24 cellular contexts compared by ENCODE assay signal in genomic region chr3:100189444-100189964, GRCh38.
A peak's percentile ranks its signal among the peaks of the same experiment; 100 is the strongest.
DNase-seq lines count a peak whose midpoint lies in the region; ATAC-seq, FAIRE-seq and TF ChIP-seq lines count a peak whose summit lies in the region.
"Had no signal": no experiment of that assay in that cellular context is flagged by ENCODE, and none has a peak within 500 bp of the region (broad histone marks: within the 10 kb centered on the region; RNA-seq: fewer than 3 reads in every experiment).

No MANE protein-coding gene starts in this region.

- H3K27ac ChIP-seq in GM23338 (ENCODE audit: low read depth) (no peak overlapping the region), RWPE1 (no peak overlapping the region)
- H3K27ac ChIP-seq: GM23248 had no signal

- H3K9me3 Mint-ChIP-seq in GM23338: no peaks in the 10 kb centered on the region
- H3K9me3 Mint-ChIP-seq: CD8-positive, alpha-beta T cell had no signal

- TF ChIP-seq CTCF in GM23338 (conservative IDR thresholded peaks at IDR 0.05; ENCODE audit: low read depth in 2 of 2) (no peak), RWPE1 (conservative IDR thresholded peaks at IDR 0.05; ENCODE audit: low read depth) (no peak), foreskin fibroblast (IDR thresholded peaks at IDR 0.05; ENCODE audit: low read depth, low read length) (no peak)

- H4K20me1 ChIP-seq in GM23338 (replicated peaks; ENCODE audit: insufficient read depth): no peaks in the 10 kb centered on the region

- peaks cover 8% of the 10 kb centered on the region for H3K9me2 ChIP-seq in GM23338 (ENCODE audit: insufficient read depth)

- POLR2A ChIA-PET in RWPE1 (lab: Yijun Ruan, JAX; ENCODE audit: low non-redundant PET): no interaction called here

- H3K4me1 ChIP-seq in GM23338 (ENCODE audit: insufficient read depth): no peaks in the 10 kb centered on the region

- DNase-seq in NOMO-1 treated with DMSO at 0.1 percent for 48 hours (lab: John Stamatoyannopoulos, UW; ENCODE audit: unreplicated experiment): peak; percentile 21
- DNase-seq in NOMO-1 treated with dmso at 0.1 percent for 144 hours (lab: John Stamatoyannopoulos, UW; ENCODE audit: unreplicated experiment): no peak
- no peak for DNase-seq in GM23338 (ENCODE audit: low spot score)
- peak; percentile 15 for DNase-seq in RWPE1 (ENCODE audit: low spot score)
- DNase-seq in NCI-H1105 treated with DMSO at 0.1 percent for 48 hours (lab: John Stamatoyannopoulos, UW): no peak
- DNase-seq in stimulated activated naive CD4-positive, alpha-beta T cell (lab: John Stamatoyannopoulos, UW): no peak
- no peak for DNase-seq in foreskin fibroblast
- DNase-seq: 8988T; AML-193; C1 segment of cervical spinal cord; CD8-positive, alpha-beta T cell; GM23248; HCEC 1CT; KBM-7; MV-4-11; NCI-H1694; NCI-H2081; NCI-H2171; NCI-H524 treated with DMSO at 0.1 percent for 48 hours; NCI-H82; OCI-M1; SIG-M5 had no signal

- peak; percentile 24 for FAIRE-seq in islet of Langerhans (lab: Jason Lieb, UNC)
- FAIRE-seq: GM12891 had no signal

- no peak overlapping the region for H3K27ac Mint-ChIP-seq in GM23338
- H3K27ac Mint-ChIP-seq: CD8-positive, alpha-beta T cell had no signal

- H3F3A ChIP-seq in GM23338 (replicated peaks; ENCODE audit: low read depth): no peaks in the 10 kb centered on the region

- no peak overlapping the region for H3K4me3 Mint-ChIP-seq in GM23338
- H3K4me3 Mint-ChIP-seq: CD8-positive, alpha-beta T cell had no signal

- no peak overlapping the region for H3K4me2 ChIP-seq in GM23338

- peaks cover 3% of the 10 kb centered on the region for H3K27me3 Mint-ChIP-seq in GM23338 (ENCODE audit: insufficient read depth, low read depth, poor library complexity)

- CTCF ChIA-PET in RWPE1 (lab: Yijun Ruan, JAX): no interaction called here

- peak overlapping the region; percentile 38; the same call in 1 of the 2 replicates for H2AFZ ChIP-seq in GM23338
- H2AFZ ChIP-seq: GM23248 had no signal

- H3K4me3 ChIP-seq in GM23338 (no peak overlapping the region), foreskin fibroblast (ENCODE audit: low read depth in 1 of 2, low read length in 2 of 2) (no peak overlapping the region)
- H3K4me3 ChIP-seq: GM23248 had no signal

- no peaks in the 10 kb centered on the region for H3K27me3 ChIP-seq in GM23338 (ENCODE audit: insufficient read depth)

- no peaks in the 10 kb centered on the region for H3K36me3 ChIP-seq in GM23338 (ENCODE audit: insufficient read depth)

- H3K4me1 Mint-ChIP-seq in GM23338: peaks cover 5% of the 10 kb centered on the region

- no peaks in the 10 kb centered on the region for H3K36me3 Mint-ChIP-seq in GM23338 (ENCODE audit: low read depth)
- H3K36me3 Mint-ChIP-seq: CD8-positive, alpha-beta T cell had no signal

- no peaks in the 10 kb centered on the region for H3K79me2 ChIP-seq in GM23338 (replicated peaks; ENCODE audit: insufficient read depth)

- no peak for ATAC-seq in GM23338
- ATAC-seq: CD8-positive, alpha-beta T cell had no signal

TF ChIP-seq in GM23338, 12 proteins besides CTCF, POLR2A, EP300 and RAD21 (continues in another document):
- no peak for TF ChIP-seq JUNB (IDR thresholded peaks at IDR 0.05; ENCODE audit: unreplicated experiment)
- TF ChIP-seq NANOG (IDR thresholded peaks at IDR 0.05; ENCODE audit: borderline replicate concordance): no peak
- TF ChIP-seq EZH2phosphoT487 (IDR thresholded peaks at IDR 0.05; ENCODE audit: unreplicated experiment): no peak
- no peak for TF ChIP-seq POLR2AphosphoS5 (IDR thresholded peaks at IDR 0.05; ENCODE audit: low read depth)
- no peak for TF ChIP-seq ZNF331 (CRISPR knock-in tag; IDR thresholded peaks at IDR 0.05; ENCODE audit: low read depth)
- TF ChIP-seq CREB1 (CRISPR knock-in tag; IDR thresholded peaks at IDR 0.05; ENCODE audit: low read depth): no peak
- TF ChIP-seq EZH2 (IDR thresholded peaks at IDR 0.05; ENCODE audit: low read depth, unreplicated experiment): no peak
- TF ChIP-seq, protein P1, sequence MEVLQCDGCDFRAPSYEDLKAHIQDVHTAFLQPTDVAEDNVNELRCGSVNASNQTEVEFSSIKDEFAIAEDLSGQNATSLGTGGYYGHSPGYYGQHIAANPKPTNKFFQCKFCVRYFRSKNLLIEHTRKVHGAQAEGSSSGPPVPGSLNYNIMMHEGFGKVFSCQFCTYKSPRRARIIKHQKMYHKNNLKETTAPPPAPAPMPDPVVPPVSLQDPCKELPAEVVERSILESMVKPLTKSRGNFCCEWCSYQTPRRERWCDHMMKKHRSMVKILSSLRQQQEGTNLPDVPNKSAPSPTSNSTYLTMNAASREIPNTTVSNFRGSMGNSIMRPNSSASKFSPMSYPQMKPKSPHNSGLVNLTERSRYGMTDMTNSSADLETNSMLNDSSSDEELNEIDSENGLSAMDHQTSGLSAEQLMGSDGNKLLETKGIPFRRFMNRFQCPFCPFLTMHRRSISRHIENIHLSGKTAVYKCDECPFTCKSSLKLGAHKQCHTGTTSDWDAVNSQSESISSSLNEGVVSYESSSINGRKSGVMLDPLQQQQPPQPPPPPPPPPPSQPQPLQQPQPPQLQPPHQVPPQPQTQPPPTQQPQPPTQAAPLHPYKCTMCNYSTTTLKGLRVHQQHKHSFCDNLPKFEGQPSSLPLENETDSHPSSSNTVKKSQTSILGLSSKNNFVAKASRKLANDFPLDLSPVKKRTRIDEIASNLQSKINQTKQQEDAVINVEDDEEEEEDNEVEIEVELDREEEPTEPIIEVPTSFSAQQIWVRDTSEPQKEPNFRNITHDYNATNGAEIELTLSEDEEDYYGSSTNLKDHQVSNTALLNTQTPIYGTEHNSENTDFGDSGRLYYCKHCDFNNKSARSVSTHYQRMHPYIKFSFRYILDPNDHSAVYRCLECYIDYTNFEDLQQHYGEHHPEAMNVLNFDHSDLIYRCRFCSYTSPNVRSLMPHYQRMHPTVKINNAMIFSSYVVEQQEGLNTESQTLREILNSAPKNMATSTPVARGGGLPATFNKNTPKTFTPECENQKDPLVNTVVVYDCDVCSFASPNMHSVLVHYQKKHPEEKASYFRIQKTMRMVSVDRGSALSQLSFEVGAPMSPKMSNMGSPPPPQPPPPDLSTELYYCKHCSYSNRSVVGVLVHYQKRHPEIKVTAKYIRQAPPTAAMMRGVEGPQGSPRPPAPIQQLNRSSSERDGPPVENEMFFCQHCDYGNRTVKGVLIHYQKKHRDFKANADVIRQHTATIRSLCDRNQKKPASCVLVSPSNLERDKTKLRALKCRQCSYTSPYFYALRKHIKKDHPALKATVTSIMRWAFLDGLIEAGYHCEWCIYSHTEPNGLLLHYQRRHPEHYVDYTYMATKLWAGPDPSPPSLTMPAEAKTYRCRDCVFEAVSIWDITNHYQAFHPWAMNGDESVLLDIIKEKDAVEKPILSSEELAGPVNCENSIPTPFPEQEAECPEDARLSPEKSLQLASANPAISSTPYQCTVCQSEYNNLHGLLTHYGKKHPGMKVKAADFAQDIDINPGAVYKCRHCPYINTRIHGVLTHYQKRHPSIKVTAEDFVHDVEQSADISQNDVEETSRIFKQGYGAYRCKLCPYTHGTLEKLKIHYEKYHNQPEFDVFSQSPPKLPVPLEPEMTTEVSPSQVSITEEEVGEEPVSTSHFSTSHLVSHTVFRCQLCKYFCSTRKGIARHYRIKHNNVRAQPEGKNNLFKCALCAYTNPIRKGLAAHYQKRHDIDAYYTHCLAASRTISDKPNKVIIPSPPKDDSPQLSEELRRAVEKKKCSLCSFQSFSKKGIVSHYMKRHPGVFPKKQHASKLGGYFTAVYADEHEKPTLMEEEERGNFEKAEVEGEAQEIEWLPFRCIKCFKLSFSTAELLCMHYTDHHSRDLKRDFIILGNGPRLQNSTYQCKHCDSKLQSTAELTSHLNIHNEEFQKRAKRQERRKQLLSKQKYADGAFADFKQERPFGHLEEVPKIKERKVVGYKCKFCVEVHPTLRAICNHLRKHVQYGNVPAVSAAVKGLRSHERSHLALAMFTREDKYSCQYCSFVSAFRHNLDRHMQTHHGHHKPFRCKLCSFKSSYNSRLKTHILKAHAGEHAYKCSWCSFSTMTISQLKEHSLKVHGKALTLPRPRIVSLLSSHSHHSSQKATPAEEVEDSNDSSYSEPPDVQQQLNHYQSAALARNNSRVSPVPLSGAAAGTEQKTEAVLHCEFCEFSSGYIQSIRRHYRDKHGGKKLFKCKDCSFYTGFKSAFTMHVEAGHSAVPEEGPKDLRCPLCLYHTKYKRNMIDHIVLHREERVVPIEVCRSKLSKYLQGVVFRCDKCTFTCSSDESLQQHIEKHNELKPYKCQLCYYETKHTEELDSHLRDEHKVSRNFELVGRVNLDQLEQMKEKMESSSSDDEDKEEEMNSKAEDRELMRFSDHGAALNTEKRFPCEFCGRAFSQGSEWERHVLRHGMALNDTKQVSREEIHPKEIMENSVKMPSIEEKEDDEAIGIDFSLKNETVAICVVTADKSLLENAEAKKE (CRISPR knock-in tag; IDR thresholded peaks at IDR 0.05): no peak
- TF ChIP-seq ZNF114 (CRISPR knock-in tag; IDR thresholded peaks at IDR 0.05): no peak
- TF ChIP-seq, protein P2, sequence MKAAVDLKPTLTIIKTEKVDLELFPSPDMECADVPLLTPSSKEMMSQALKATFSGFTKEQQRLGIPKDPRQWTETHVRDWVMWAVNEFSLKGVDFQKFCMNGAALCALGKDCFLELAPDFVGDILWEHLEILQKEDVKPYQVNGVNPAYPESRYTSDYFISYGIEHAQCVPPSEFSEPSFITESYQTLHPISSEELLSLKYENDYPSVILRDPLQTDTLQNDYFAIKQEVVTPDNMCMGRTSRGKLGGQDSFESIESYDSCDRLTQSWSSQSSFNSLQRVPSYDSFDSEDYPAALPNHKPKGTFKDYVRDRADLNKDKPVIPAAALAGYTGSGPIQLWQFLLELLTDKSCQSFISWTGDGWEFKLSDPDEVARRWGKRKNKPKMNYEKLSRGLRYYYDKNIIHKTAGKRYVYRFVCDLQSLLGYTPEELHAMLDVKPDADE (IDR thresholded peaks at IDR 0.05): no peak

Comparison
In these comparisons a context has a peak if more than half of its experiments do, and no peak if none do; other contexts are left out.
1. DNase-seq: peak in NOMO-1 treated with DMSO at 0.1 percent for 48 hours (single experiment) and RWPE1 (single experiment); none in NOMO-1 treated with dmso at 0.1 percent for 144 hours (single experiment), GM23338 (single experiment), NCI-H1105 treated with DMSO at 0.1 percent for 48 hours (single experiment), stimulated activated naive CD4-positive, alpha-beta T cell (0 of 6) and foreskin fibroblast (0 of 2).